Comparison of ENCODE assay signal across 23 cellular contexts in the genomic region with DNA sequence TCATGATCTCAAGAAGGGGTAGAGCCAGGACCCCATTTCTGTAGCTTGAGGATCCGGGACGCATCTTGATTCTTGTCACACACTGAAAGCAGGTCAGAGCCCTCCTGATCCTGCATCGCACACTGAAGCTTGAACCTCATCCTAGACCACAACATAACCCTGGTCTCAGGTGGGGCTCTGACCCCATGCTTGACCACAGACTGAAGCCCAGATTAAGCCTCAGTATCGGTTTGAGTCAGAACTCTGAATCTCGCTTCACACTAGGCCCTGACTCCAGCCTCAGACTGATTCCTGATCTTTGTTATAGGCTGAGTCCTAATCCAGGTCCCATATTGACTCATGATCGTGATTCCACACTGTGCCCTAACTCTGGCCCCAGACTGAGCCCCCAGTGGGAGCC. TPM values are rescaled to one million over a fixed set of nuclear protein-coding genes. Genes with fewer than 3 reads are reported as not detected.
DNase-seq lines count a peak whose midpoint lies in the region; ATAC-seq and TF ChIP-seq lines count a peak whose summit lies in the region.
"Had no signal": no experiment of that assay in that cellular context is flagged by ENCODE, and none has a peak within 500 bp of the region (broad histone marks: within the 10 kb centered on the region; RNA-seq: fewer than 3 reads in every experiment).

No MANE protein-coding gene starts in this region.

- DNase-seq in GM13976 (ENCODE audit: low spot score) (peak; percentile 59), OCI-M1 (lab: John Stamatoyannopoulos, UW) (no peak), cardiac septum (ENCODE audit: low spot score) (no peak), NCI-H187 (lab: John Stamatoyannopoulos, UW) (no peak)
- DNase-seq in activated T-cell treated with anti-CD3 and anti-CD28 coated beads, Interleukin-2, amount 50 U/mL, for 1 hour: no peak
- DNase-seq: activated CD4-positive, alpha-beta T cell treated with anti-CD3 and anti-CD28 coated beads for 36 hours; brain microvascular endothelial cell; CD4-positive, alpha-beta T cell; colonic mucosa; DMS153; GDM1; heart right ventricle; immature natural killer cell; Karpas-422; left ventricle myocardium superior; NCI-H1048; NCI-H2029 treated with DMSO at 0.1 percent for 48 hours; NCI-H446; RPMI8226 had no signal

- intact Hi-C loops in cardiac septum (cut with DNase I): no loop called here

- ATAC-seq in GM19351 (IDR thresholded peaks at IDR 0.05; ENCODE audit: unreplicated experiment) (peak; percentile 97), HG02623 (IDR thresholded peaks at IDR 0.05; ENCODE audit: unreplicated experiment) (peak; percentile 47), HG03565 (IDR thresholded peaks at IDR 0.05; ENCODE audit: unreplicated experiment) (peak; percentile 60)
- ATAC-seq: activated CD4-positive, alpha-beta T cell treated with anti-CD3 and anti-CD28 coated beads for 36 hours; heart right ventricle; left ventricle myocardium superior had no signal

- in situ Hi-C loops in GM13976 (cut with MboI; ENCODE audit: low sequenced_read_pairs, unreplicated experiment): no loop called here

- TF ChIP-seq CTCF in GM13976 (IDR thresholded peaks at IDR 0.05; ENCODE audit: borderline replicate concordance, control extremely low read depth, extremely low read depth, insufficient read depth, missing control alignments): no peak

RNA-seq across cellular contexts. Expression of a gene that starts 8.5 kb away (rescaled TPM):
- not detected for total RNA-seq in cardiac septum
- total RNA-seq: activated CD4-positive, alpha-beta T cell treated with anti-CD3 and anti-CD28 coated beads for 36 hours; mononuclear cell had no signal

Comparison
In these comparisons a context has a peak if more than half of its experiments do, and no peak if none do; other contexts are left out.
1. ATAC-seq: peak in every context shown above with its lines; median percentile 97 in GM19351; 60 in HG03565; 47 in HG02623.